In the genomic region with DNA sequence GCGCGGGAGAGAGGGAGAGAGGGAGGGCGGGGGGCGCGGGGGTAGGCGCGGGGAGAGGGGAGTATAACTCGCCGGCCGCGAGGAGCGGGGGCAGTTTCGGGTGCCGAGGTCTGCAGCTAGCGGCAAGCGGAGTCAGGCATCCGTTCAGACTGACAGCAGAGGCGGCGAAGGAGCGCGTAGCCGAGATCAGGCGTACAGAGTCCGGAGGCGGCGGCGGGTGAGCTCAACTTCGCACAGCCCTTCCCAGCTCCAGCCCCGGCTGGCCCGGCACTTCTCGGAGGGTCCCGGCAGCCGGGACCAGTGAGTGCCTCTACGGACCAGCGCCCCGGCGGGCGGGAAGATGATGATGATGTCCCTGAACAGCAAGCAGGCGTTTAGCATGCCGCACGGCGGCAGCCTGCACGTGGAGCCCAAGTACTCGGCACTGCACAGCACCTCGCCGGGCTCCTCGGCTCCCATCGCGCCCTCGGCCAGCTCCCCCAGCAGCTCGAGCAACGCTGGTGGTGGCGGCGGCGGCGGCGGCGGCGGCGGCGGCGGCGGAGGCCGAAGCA, we compare ENCODE assay signal across 10 cellular contexts. TPM values are rescaled to one million over a fixed set of nuclear protein-coding genes. Genes with fewer than 3 reads are reported as not detected.
DNase-seq lines count a peak whose midpoint lies in the region; FAIRE-seq and TF ChIP-seq lines count a peak whose summit lies in the region.
"Had no signal": no experiment of that assay in that cellular context is flagged by ENCODE, and none has a peak within 500 bp of the region (broad histone marks: within the 10 kb centered on the region; RNA-seq: fewer than 3 reads in every experiment).

A gene with protein sequence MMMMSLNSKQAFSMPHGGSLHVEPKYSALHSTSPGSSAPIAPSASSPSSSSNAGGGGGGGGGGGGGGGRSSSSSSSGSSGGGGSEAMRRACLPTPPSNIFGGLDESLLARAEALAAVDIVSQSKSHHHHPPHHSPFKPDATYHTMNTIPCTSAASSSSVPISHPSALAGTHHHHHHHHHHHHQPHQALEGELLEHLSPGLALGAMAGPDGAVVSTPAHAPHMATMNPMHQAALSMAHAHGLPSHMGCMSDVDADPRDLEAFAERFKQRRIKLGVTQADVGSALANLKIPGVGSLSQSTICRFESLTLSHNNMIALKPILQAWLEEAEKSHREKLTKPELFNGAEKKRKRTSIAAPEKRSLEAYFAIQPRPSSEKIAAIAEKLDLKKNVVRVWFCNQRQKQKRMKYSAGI (plus strand): TSS at position 93 of the 551 bp plus-strand sequence. CDS start 248 bp downstream, at position 341.

- H3K27ac Mint-ChIP-seq in progenitor cell of endocrine pancreas, result peak within 1 kb of the TSS; percentile 86

- H3K9ac ChIP-seq in kidney (ENCODE audit: low read length in 2 of 2), result no peak within 1 kb of the TSS

- WGBS in esophagus muscularis mucosa, result 5% methylated on average over 20 of the region's 64 CpGs

- FAIRE-seq in kidney (lab: Jason Lieb, UNC) (no peak), GM19239 (lab: Jason Lieb, UNC) (no peak)
- FAIRE-seq: TTC549 had no signal

- peaks cover 10% of the 10 kb centered on the region for H3K4me1 Mint-ChIP-seq in progenitor cell of endocrine pancreas (ENCODE audit: low read depth)

- no peaks in the 10 kb centered on the region for H3K36me3 Mint-ChIP-seq in progenitor cell of endocrine pancreas (ENCODE audit: insufficient read depth)

- H3K27me3 ChIP-seq in esophagus muscularis mucosa, result peaks cover 0 to 93% (median 51%) of the 10 kb centered on the region in 4 donors

- TF ChIP-seq EP300 in esophagus muscularis mucosa (IDR thresholded peaks at IDR 0.05), result no peak

- H3K9me3 Mint-ChIP-seq in progenitor cell of endocrine pancreas (ENCODE audit: low read depth), result no peaks in the 10 kb centered on the region

- peaks cover 96% of the 10 kb centered on the region for H3K27me3 Mint-ChIP-seq in progenitor cell of endocrine pancreas

- no peak for TF ChIP-seq POLR2A in esophagus muscularis mucosa (IDR thresholded peaks at IDR 0.05; ENCODE audit: low read depth)

- intact Hi-C loops in esophagus muscularis mucosa (cut with DNase I) (no loop called here), kidney (cut with DNase I) (no loop called here)

- no peak within 1 kb of the TSS for H3K27ac ChIP-seq in esophagus muscularis mucosa (replicated peaks in 1 of 4)
- H3K27ac ChIP-seq in kidney (ENCODE audit: low read depth in 2 of 2, low read length in 2 of 2), result no peak within 1 kb of the TSS

- peak within 1 kb of the TSS; percentile 20 to 44 (median 36) for H3K4me3 ChIP-seq in esophagus muscularis mucosa
- no peak within 1 kb of the TSS for H3K4me3 ChIP-seq in kidney (ENCODE audit: low read length in 2 of 2)

- peak within 1 kb of the TSS; percentile 64 for H3K4me3 Mint-ChIP-seq in progenitor cell of endocrine pancreas (ENCODE audit: low read depth)

- DNase-seq in DMS153 treated with DMSO at 0.1 percent for 48 hours (lab: John Stamatoyannopoulos, UW; ENCODE audit: unreplicated experiment) (peak; percentile 12), DMS153 (lab: John Stamatoyannopoulos, UW) (no peak), NCI-H510A (lab: John Stamatoyannopoulos, UW) (peak; percentile 44), esophagus muscularis mucosa (ENCODE audit: extremely low spot score) (no peak), progenitor cell of endocrine pancreas (ENCODE audit: low spot score, unreplicated experiment) (no peak), NCI-H2196 (lab: John Stamatoyannopoulos, UW; ENCODE audit: unreplicated experiment) (no peak), kidney (no peak), GM19239 (ENCODE audit: insufficient read length, low spot score) (no peak)
- DNase-seq: hippocampal formation had no signal

- peaks cover 0 to 5% (median 0%) of the 10 kb centered on the region in 4 donors for H3K9me3 ChIP-seq in esophagus muscularis mucosa
- no peaks in the 10 kb centered on the region for H3K9me3 ChIP-seq in kidney (ENCODE audit: control insufficient read depth in 1 of 2, low read length in 2 of 2)

- H3K4me1 ChIP-seq in esophagus muscularis mucosa (peaks cover 19 to 39% (median 37%) of the 10 kb centered on the region in 4 donors), kidney (ENCODE audit: control insufficient read depth in 1 of 2, insufficient read depth in 1 of 2, low read depth in 1 of 2, low read length in 2 of 2) (peaks cover 0 to 6% of the 10 kb centered on the region in 2 donors)

- H3K36me3 ChIP-seq in esophagus muscularis mucosa, result no peaks in the 10 kb centered on the region
- H3K36me3 ChIP-seq in kidney (ENCODE audit: control insufficient read depth in 1 of 2, insufficient read depth in 2 of 2, low read length in 2 of 2), result no peaks in the 10 kb centered on the region

- no peak for TF ChIP-seq CTCF in esophagus muscularis mucosa (IDR thresholded peaks at IDR 0.05)
- TF ChIP-seq CTCF in progenitor cell of endocrine pancreas (IDR thresholded peaks at IDR 0.05; ENCODE audit: unreplicated experiment), result no peak
- TF ChIP-seq CTCF in kidney (IDR thresholded peaks at IDR 0.05; ENCODE audit: borderline replicate concordance, extremely low read depth, insufficient read depth), result no peak

RNA-seq across cellular contexts. Expression of the gene that starts here (rescaled TPM):
- total RNA-seq in esophagus muscularis mucosa, result not detected
- 0.17 and 0.31 TPM in 2 replicates for total RNA-seq in progenitor cell of endocrine pancreas
- not detected for total RNA-seq in kidney
- not detected for polyA plus RNA-seq in kidney (ENCODE audit: insufficient read depth, low read depth, low replicate concordance)

Comparison
In these comparisons a context has a peak if more than half of its experiments do, and no peak if none do; other contexts are left out.
1. DNase-seq: peak in DMS153 treated with DMSO at 0.1 percent for 48 hours (single experiment) and NCI-H510A (single experiment); none in DMS153 (single experiment), esophagus muscularis mucosa (single experiment), progenitor cell of endocrine pancreas (single experiment), NCI-H2196 (single experiment), kidney (single experiment) and GM19239 (single experiment).
2. H3K4me3 ChIP-seq: peak in esophagus muscularis mucosa (4 of 4); none in kidney (0 of 2).